Comparison of ENCODE assay signal across 8 cellular contexts in the genomic region with DNA sequence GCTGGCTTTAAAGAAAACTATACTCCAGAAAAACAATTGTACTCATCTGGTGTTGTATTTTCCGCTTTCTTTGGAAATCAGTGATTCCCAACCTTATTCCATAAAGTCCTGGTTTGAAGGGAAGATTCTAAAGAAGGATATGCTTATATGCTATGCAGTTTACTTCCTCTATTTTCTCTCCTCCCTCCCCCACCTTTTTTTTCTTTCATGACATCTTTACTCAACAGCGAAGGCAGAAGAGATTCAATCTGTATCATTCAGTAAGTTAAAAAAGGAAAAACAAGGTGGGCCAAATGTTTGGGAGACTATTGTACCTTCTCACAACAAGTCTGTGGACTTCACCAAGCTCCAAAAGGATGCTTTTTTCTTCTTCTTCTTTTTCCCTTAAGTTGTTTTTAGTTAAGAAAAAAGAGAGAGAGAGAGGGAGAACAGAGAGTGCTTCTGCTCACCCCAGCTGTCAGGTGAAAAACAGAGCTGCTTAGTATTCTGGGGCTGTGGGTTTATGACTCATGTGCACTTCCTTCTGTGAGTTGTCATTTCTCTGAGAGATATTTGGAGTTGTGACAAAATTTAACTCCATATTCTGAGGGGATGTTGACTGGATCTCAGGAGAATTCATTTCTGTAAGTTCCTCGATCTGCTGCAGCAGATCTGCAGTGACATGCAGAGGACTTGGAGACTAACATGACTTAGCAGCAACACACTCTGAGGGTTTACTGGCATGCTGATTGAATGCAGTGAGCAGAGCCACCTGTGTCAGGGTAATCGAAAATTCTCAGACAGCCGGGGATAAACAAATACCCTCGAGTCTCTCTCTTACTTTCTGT.
DNase-seq lines count a peak whose midpoint lies in the region; ATAC-seq, FAIRE-seq and TF ChIP-seq lines count a peak whose summit lies in the region.

No MANE protein-coding gene starts in this region.

- FAIRE-seq in GM18507 (lab: Jason Lieb, UNC) = peak; percentile 96

- no peak for TF ChIP-seq CTCF in fibroblast of pulmonary artery (IDR thresholded peaks at IDR 0.05; ENCODE audit: low read length, missing control alignments)
- TF ChIP-seq CTCF in spleen (IDR thresholded peaks at IDR 0.05 in 8 of 11, conservative IDR thresholded peaks at IDR 0.05 in 3 of 11) = no peak

- DNase-seq in GM18507 (ENCODE audit: extremely low spot score, insufficient read length, low read depth) = no peak
- peak; percentile 75 for DNase-seq in NCI-H446 treated with DMSO at 0.1 percent for 48 hours (lab: John Stamatoyannopoulos, UW)
- peak; percentile 10 to 45 for DNase-seq in activated CD8-positive, alpha-beta memory T cell treated with anti-CD3 and anti-CD28 coated beads for 4 hours (ENCODE audit: low read depth in 2 of 2)
- peak; percentile 75 for DNase-seq in fibroblast of pulmonary artery (ENCODE audit: low read depth)
- DNase-seq in spleen = no peak
- no peak for DNase-seq in amniotic stem cell (lab: John Stamatoyannopoulos, UW)
- no peak for DNase-seq in NCI-H510A treated with DMSO at 0.1 percent for 48 hours (lab: John Stamatoyannopoulos, UW)

- H3K27me3 ChIP-seq in spleen (replicated peaks in 1 of 7) = no peaks in the 10 kb centered on the region

- 24 to 31% (median 26%) methylated on average over 6 of the region's 6 CpGs for WGBS in spleen, 5 donors

- H3K36me3 ChIP-seq in spleen = no peaks in the 10 kb centered on the region

- H3K4me1 ChIP-seq in spleen = peaks cover 6 to 31% (median 24%) of the 10 kb centered on the region in 6 donors

- TF ChIP-seq POLR2A in spleen (IDR thresholded peaks at IDR 0.05) = peak in 1 of 3 donors; percentile 23

- H3K9me3 ChIP-seq in spleen = no peaks in the 10 kb centered on the region

- peak overlapping the region; percentile 24 for H3K4me3 ChIP-seq in fibroblast of pulmonary artery (replicated peaks; ENCODE audit: low read depth, low read length)
- peak overlapping the region in 3 of 8 donors; percentile 0 to 44 (median 1) for H3K4me3 ChIP-seq in spleen

- peak; percentile 83 for ATAC-seq in HG02763 (IDR thresholded peaks at IDR 0.05; ENCODE audit: unreplicated experiment)

- H3K27ac ChIP-seq in spleen = peak overlapping the region; percentile 72 to 89 (median 84)

- intact Hi-C loops in spleen (cut with DNase I; ENCODE audit: low total_unique reads) = no loop called here

Comparison
In these comparisons a context has a peak if more than half of its experiments do, and no peak if none do; other contexts are left out.
1. DNase-seq: peak in NCI-H446 treated with DMSO at 0.1 percent for 48 hours (single experiment), activated CD8-positive, alpha-beta memory T cell treated with anti-CD3 and anti-CD28 coated beads for 4 hours (2 of 2) and fibroblast of pulmonary artery (single experiment); none in GM18507 (single experiment), spleen (single experiment), amniotic stem cell (single experiment) and NCI-H510A treated with DMSO at 0.1 percent for 48 hours (single experiment).